ENCODE assay signal across 23 cellular contexts in genomic region chr4:141177171-141177570, GRCh38. TPM values are rescaled to one million over a fixed set of nuclear protein-coding genes. Genes with fewer than 3 reads are reported as not detected.
"Had no signal": no experiment of that assay in that cellular context is flagged by ENCODE, and none has a peak within 500 bp of the region (broad histone marks: within the 10 kb centered on the region; RNA-seq: fewer than 3 reads in every experiment).

No MANE protein-coding gene starts in this region.

- H2AFZ ChIP-seq: hepatocyte, parathyroid adenoma had no signal

- H3K36me3 ChIP-seq: esophagus muscularis mucosa, gastroesophageal sphincter, heart left ventricle, neutrophil, stomach, thyroid gland, vagina had no signal

- H3K9ac ChIP-seq: parathyroid adenoma had no signal

- H3K4me3 ChIP-seq: esophagus muscularis mucosa, gastroesophageal sphincter, heart left ventricle, hepatocyte, lung, smooth muscle cell, stomach, thyroid gland, vagina had no signal

- H3K4me2 ChIP-seq: hepatocyte, smooth muscle cell had no signal

- H3K27ac ChIP-seq: esophagus muscularis mucosa, foreskin keratinocyte, gastroesophageal sphincter, heart left ventricle, hepatocyte, neutrophil, parathyroid adenoma, stomach, thyroid gland, vagina had no signal

- DNase-seq: dermis blood vessel endothelial cell; effector memory CD4-positive, alpha-beta T cell; foreskin keratinocyte; heart left ventricle; kidney; stimulated activated CD4-positive, alpha-beta T cell treated with anti-CD3 and anti-CD28 coated beads, Interleukin-12 subunit alpha, Interleukin-12 subunit beta, amount 100 ng/mL, for 4 hours; stimulated activated CD4-positive, alpha-beta T cell treated with anti-CD3 and anti-CD28 coated beads, Interleukin-1b, Interleukin-23, amount 100 ng/mL, for 48 hours; stimulated activated CD4-positive, alpha-beta T cell treated with anti-CD3 and anti-CD28 coated beads, Interleukin-4, amount 100 ng/mL, for 1 hour; stimulated activated CD8-positive, alpha-beta memory T cell treated with anti-CD3 and anti-CD28 coated beads, Interleukin-4, amount 100 ng/mL, for 48 hours; stimulated activated naive CD4-positive, alpha-beta T cell; stomach; thyroid gland had no signal

- H3K79me2 ChIP-seq: hepatocyte, parathyroid adenoma had no signal

- H3K27me3 ChIP-seq: esophagus muscularis mucosa, gastroesophageal sphincter, heart left ventricle, hepatocyte, neutrophil, stomach, thyroid gland, vagina had no signal

- H3K9me3 ChIP-seq: esophagus muscularis mucosa, gastroesophageal sphincter, heart left ventricle, neutrophil, stomach, thyroid gland, vagina had no signal

- H3K4me1 ChIP-seq: foreskin keratinocyte, gastroesophageal sphincter, heart left ventricle, parathyroid adenoma, stomach, vagina had no signal

- ATAC-seq: foreskin keratinocyte; gastroesophageal sphincter; heart left ventricle; left lobe of liver; natural killer cell treated with Interleukin-12 subunit alpha and Interleukin-12 subunit beta and Interleukin-15 and Interleukin-18, amount 100 ng/mL, for 72 hours; sciatic nerve had no signal

RNA-seq across cellular contexts. Expression of gene RNF150, which starts 43.9 kb away (rescaled TPM):
- polyA plus RNA-seq: foreskin keratinocyte had no signal
